In genomic region chr2:73214120-73215035, GRCh38 we compare ENCODE assay signal across 8 cellular contexts. TPM values are rescaled to one million over a fixed set of nuclear protein-coding genes. Genes with fewer than 3 reads are reported as not detected.
A peak's percentile ranks its signal among the peaks of the same experiment; 100 is the strongest.
DNase-seq lines count a peak whose midpoint lies in the region; ATAC-seq and TF ChIP-seq lines count a peak whose summit lies in the region.

Gene SMYD5, plus strand, starts transcription at chr2:73214245. Its CDS starts 22 bp downstream, at chr2:73214267.

- DNase-seq in G401 (ENCODE audit: low spot score), result peak; percentile 83
- peak; percentile 96 for DNase-seq in H7
- DNase-seq in M059J (ENCODE audit: low read depth), result peak; percentile 76
- peak; percentile 75 to 86 for DNase-seq in SJSA1 (ENCODE audit: low read depth in 1 of 2, low spot score in 2 of 2)
- DNase-seq in activated naive CD4-positive, alpha-beta T cell (lab: John Stamatoyannopoulos, UW), result peak; percentile 73 to 92 (median 81)
- DNase-seq in germinal center (ENCODE audit: low spot score), result peak; percentile 91
- DNase-seq in omental fat pad (ENCODE audit: low spot score), result peak; percentile 71

- in situ Hi-C loops in G401 (cut with HindIII; ENCODE audit: low sequenced_read_pairs), result no loop called here

- H3K36me3 ChIP-seq in H7 (replicated peaks; ENCODE audit: control insufficient read depth, insufficient read depth, low read length), result no peaks in the 10 kb centered on the region; the same call in 1 of the 2 replicates
- peaks cover 5% of the 10 kb centered on the region for H3K36me3 ChIP-seq in SJSA1

- H3K27ac ChIP-seq in SJSA1, result peak within 1 kb of the TSS; percentile 72
- H3K27ac ChIP-seq in temporal lobe (ENCODE audit: low read depth, low read length), result peak within 1 kb of the TSS; percentile 10

- no peaks in the 10 kb centered on the region; the same call in 1 of the 2 replicates for H3K27me3 ChIP-seq in H7 (ENCODE audit: control insufficient read depth, insufficient read depth, low read length)
- H3K27me3 ChIP-seq in SJSA1 (replicated peaks), result no peaks in the 10 kb centered on the region; the same call in 1 of the 2 replicates

- H3K4me1 ChIP-seq in SJSA1 (replicated peaks), result peaks cover 9% of the 10 kb centered on the region

- no peak for TF ChIP-seq CTCF in omental fat pad (IDR thresholded peaks at IDR 0.05)

- H3K9me3 ChIP-seq in SJSA1 (replicated peaks), result no peaks in the 10 kb centered on the region

- peak; percentile 92 for ATAC-seq in omental fat pad (ENCODE audit: low FRiP score)

- H3K4me3 ChIP-seq in H7 (ENCODE audit: insufficient read depth, low read depth, low read length) (peak within 1 kb of the TSS; percentile 89), SJSA1 (peak within 1 kb of the TSS; percentile 92)

RNA-seq across cellular contexts. Expression of gene SMYD5, which starts in this region (rescaled TPM):
- 40.0 and 40.5 TPM in 2 replicates for total RNA-seq in G401 (2014; rRNA removed; shearing (Covaris generic))
- 51.3 and 59.7 TPM in 2 replicates for total RNA-seq in H7 (2014; rRNA removed; shearing (Covaris generic))
- total RNA-seq in M059J (2014; rRNA removed; shearing (Covaris generic)), result 12.8 and 20.5 TPM in 2 replicates
- total RNA-seq in SJSA1 (2014; rRNA removed; shearing (Covaris generic)), result 20.7 and 24.3 TPM in 2 replicates
- total RNA-seq in omental fat pad (10 to 100 TPM; 14.6 to 27.0 (median 14.9) TPM), temporal lobe (20.4 TPM)

Comparison
In these comparisons a context has a peak if more than half of its experiments do, and no peak if none do; other contexts are left out.
1. Peak in every context shown above with its lines: DNase-seq, ATAC-seq, H3K4me3 ChIP-seq and H3K27ac ChIP-seq.